In genomic region chr7:134632937-134633540, GRCh38 we compare ENCODE assay signal across 8 cellular contexts. TPM values are rescaled to one million over a fixed set of nuclear protein-coding genes. Genes with fewer than 3 reads are reported as not detected.
A peak's percentile ranks its signal among the peaks of the same experiment; 100 is the strongest.
DNase-seq lines count a peak whose midpoint lies in the region; ATAC-seq and TF ChIP-seq lines count a peak whose summit lies in the region.

No MANE protein-coding gene starts in this region.

- WGBS in endodermal cell (ENCODE audit: insufficient coverage in 1 of 2, insufficient read length in 1 of 2), 2 experiments = 11 to 45% methylated on average over 3 to 5 of the region's 5 CpGs

- H3K36me3 ChIP-seq in DND-41 (ENCODE audit: insufficient read depth, low read length) = no peaks in the 10 kb centered on the region
- H3K36me3 ChIP-seq in endodermal cell (ENCODE audit: control insufficient read depth, insufficient read depth, low read length) = no peaks in the 10 kb centered on the region

- H3K9me3 Mint-ChIP-seq in endodermal cell = no peaks in the 10 kb centered on the region
- no peaks in the 10 kb centered on the region for H3K9me3 Mint-ChIP-seq in nephron progenitor cell

- H3K4me1 ChIP-seq in DND-41 (ENCODE audit: insufficient read depth, low read length) = no peaks in the 10 kb centered on the region
- no peaks in the 10 kb centered on the region for H3K4me1 ChIP-seq in endodermal cell (ENCODE audit: control insufficient read depth, insufficient read depth, low read length)

- H3K4me3 Mint-ChIP-seq in endodermal cell (no peak overlapping the region), nephron progenitor cell (no peak overlapping the region)

- no peak overlapping the region for H3K9ac ChIP-seq in DND-41 (ENCODE audit: low read depth, low read length)
- no peak overlapping the region for H3K9ac ChIP-seq in endodermal cell (ENCODE audit: extremely low read depth, low read length, poor library complexity, severe bottlenecking)

- H3K9me3 ChIP-seq in AG04450 (ENCODE audit: control insufficient read depth, insufficient read depth, low read length) (no peaks in the 10 kb centered on the region), DND-41 (ENCODE audit: insufficient read depth, low read length, severe bottlenecking) (no peaks in the 10 kb centered on the region), endodermal cell (ENCODE audit: control insufficient read depth, low read length) (no peaks in the 10 kb centered on the region)

- H3K27me3 ChIP-seq in AG04450 (ENCODE audit: control insufficient read depth, insufficient read depth, low read length) (no peaks in the 10 kb centered on the region), DND-41 (ENCODE audit: insufficient read depth, low read length, poor library complexity) (peaks cover 7% of the 10 kb centered on the region), endodermal cell (ENCODE audit: control insufficient read depth, insufficient read depth, low read length, poor library complexity, severe bottlenecking) (peaks cover 38% of the 10 kb centered on the region)

- no peaks in the 10 kb centered on the region for H3K79me2 ChIP-seq in DND-41 (ENCODE audit: insufficient read depth, low read length)

- no peaks in the 10 kb centered on the region for H4K20me1 ChIP-seq in DND-41 (ENCODE audit: insufficient read depth, low read length)

- H3K27ac ChIP-seq in AG04450 (ENCODE audit: low read depth, low read length) (no peak overlapping the region), DND-41 (ENCODE audit: low read length) (no peak overlapping the region), endodermal cell (ENCODE audit: low read depth, low read length) (no peak overlapping the region)

- H3K4me1 Mint-ChIP-seq in endodermal cell (no peaks in the 10 kb centered on the region), nephron progenitor cell (no peaks in the 10 kb centered on the region)

- no peak overlapping the region for H2AFZ ChIP-seq in DND-41 (ENCODE audit: low read depth, low read length)

- H3K36me3 Mint-ChIP-seq in endodermal cell (ENCODE audit: low read depth) = no peaks in the 10 kb centered on the region
- no peaks in the 10 kb centered on the region for H3K36me3 Mint-ChIP-seq in nephron progenitor cell (ENCODE audit: low read depth)

- POLR2A ChIA-PET in AG04450 (lab: Yijun Ruan, JAX) = interaction anchor here (0.5 kb wide), 1 partner anchor 140 kb away, joined by 4 read pairs; no protein-coding TSS in a partner anchor

- no peak overlapping the region for H3K27ac Mint-ChIP-seq in endodermal cell
- no peak overlapping the region for H3K27ac Mint-ChIP-seq in nephron progenitor cell

- ATAC-seq in DND-41 (ENCODE audit: insufficient read depth, low read depth) (peak; percentile 64; the same call in 1 of the 3 replicates), HG02571 (IDR thresholded peaks at IDR 0.05; ENCODE audit: unreplicated experiment) (no peak), GM19328 (IDR thresholded peaks at IDR 0.05; ENCODE audit: unreplicated experiment) (no peak)

- TF ChIP-seq CTCF in AG04450 (IDR thresholded peaks at IDR 0.05; ENCODE audit: low read depth, low read length) (peak; percentile 77), DND-41 (IDR thresholded peaks at IDR 0.05; ENCODE audit: borderline replicate concordance, extremely low read depth, low read length, poor library complexity, severe bottlenecking) (peak; percentile 66), endodermal cell (conservative IDR thresholded peaks at IDR 0.05) (peak; percentile 88), nephron progenitor cell (IDR thresholded peaks at IDR 0.05) (peak; percentile 54)

- CTCF ChIA-PET in AG04450 (lab: Charles Lee) = interaction anchor here (0.7 to 4.6 kb wide), 19 partner anchors 10 to 353 kb away, joined by 3 to 33 read pairs (median 6); partner anchors contain the start of gene BPGM

- H3K4me3 ChIP-seq in AG04450 (ENCODE audit: low read depth, low read length) (no peak overlapping the region), DND-41 (ENCODE audit: low read depth in 1 of 2, low read length in 2 of 2) (no peak overlapping the region), endodermal cell (ENCODE audit: low read length) (no peak overlapping the region)

- no peak for DNase-seq in AG04450 (ENCODE audit: low read depth, low spot score)
- peak; percentile 20 for DNase-seq in DND-41
- peak; percentile 59 for DNase-seq in HT1080 (ENCODE audit: low read depth)
- peak; percentile 38 for DNase-seq in SKM-1 treated with dmso at 0.1 percent for 144 hours (lab: John Stamatoyannopoulos, UW; ENCODE audit: unreplicated experiment)
- peak; percentile 52 for DNase-seq in endodermal cell
- peak; percentile 12 for DNase-seq in nephron progenitor cell

- H3K27me3 Mint-ChIP-seq in endodermal cell (ENCODE audit: insufficient read depth) (peaks cover 6% of the 10 kb centered on the region), nephron progenitor cell (ENCODE audit: low read depth, poor library complexity) (peaks cover 34% of the 10 kb centered on the region)

- H3K4me2 ChIP-seq in DND-41 (ENCODE audit: insufficient read depth, low read length) = no peak overlapping the region

RNA-seq across cellular contexts. Expression of gene BPGM, which starts 13.6 kb away (rescaled TPM):
- 31.2 and 43.1 TPM in 2 replicates for polyA plus RNA-seq in AG04450 (2011; rRNA removed)
- 12.7 and 17.1 TPM in 2 replicates for polyA minus RNA-seq in AG04450 (2011; rRNA and poly(A)+ RNA removed)
- total RNA-seq in HT1080 (2014; rRNA removed; shearing (Covaris generic)) = 8.7 and 9.4 TPM in 2 replicates
- 10.6 and 12.2 TPM in 2 replicates for polyA plus RNA-seq in HT1080 (2015; cell fraction: cytosol; rRNA removed)
- polyA plus RNA-seq in HT1080 (2015; cell fraction: nucleus; rRNA removed) = 4.1 and 6.1 TPM in 2 replicates
- total RNA-seq in endodermal cell = 10 to 100 TPM; 11.1 to 16.1 TPM
- polyA plus RNA-seq in endodermal cell (2013, experiment 1 of 2) = 26.7 TPM
- 22.1 TPM for polyA plus RNA-seq in endodermal cell (2013, experiment 2 of 2)
